ENCODE assay signal across 8 cellular contexts in genomic region chr3:20039765-20040475, GRCh38. TPM values are rescaled to one million over a fixed set of nuclear protein-coding genes. Genes with fewer than 3 reads are reported as not detected.
DNase-seq lines count a peak whose midpoint lies in the region; ATAC-seq and TF ChIP-seq lines count a peak whose summit lies in the region.

TSS of gene KAT2B (plus strand) at chr3:20040446. CDS start at chr3:20040478, 32 bp downstream.

- H3K4me3 Mint-ChIP-seq in endothelial cell (ENCODE audit: unreplicated experiment) = peak within 1 kb of the TSS; percentile 97

- no peaks in the 10 kb centered on the region for H3K36me3 ChIP-seq in BE2C

- peaks cover 5% of the 10 kb centered on the region for H3K27me3 Mint-ChIP-seq in endothelial cell (ENCODE audit: unreplicated experiment)

- no peaks in the 10 kb centered on the region for H3K27me3 ChIP-seq in BE2C

- no peaks in the 10 kb centered on the region for H3K9me3 ChIP-seq in BE2C

- peak; percentile 73 for DNase-seq in BE2C
- peak; percentile 67 for DNase-seq in NOMO-1 treated with DMSO at 0.1 percent for 48 hours (lab: John Stamatoyannopoulos, UW; ENCODE audit: unreplicated experiment)
- DNase-seq in activated CD8-positive, alpha-beta memory T cell treated with anti-CD3 and anti-CD28 coated beads, Interleukin-2, amount 50 U/mL, for 4 hours = peak; percentile 83
- peak; percentile 76 for DNase-seq in endothelial cell (ENCODE audit: low spot score)
- DNase-seq in middle frontal gyrus (ENCODE audit: extremely low spot score, low spot score) = peak; percentile 72
- peak; percentile 61 to 70 for DNase-seq in stimulated activated CD8-positive, alpha-beta memory T cell treated with anti-CD3 and anti-CD28 coated beads, Interleukin-4, amount 100 ng/mL, for 1 hour (ENCODE audit: low read depth in 2 of 2, low spot score in 1 of 2)

- no peaks in the 10 kb centered on the region for H3K4me1 ChIP-seq in BE2C

- ATAC-seq in GM19035 (IDR thresholded peaks at IDR 0.05; ENCODE audit: unreplicated experiment) (peak; percentile 58), HG03354 (IDR thresholded peaks at IDR 0.05; ENCODE audit: poor library complexity, severe bottlenecking, unreplicated experiment) (peak; percentile 65)

- peaks cover 22% of the 10 kb centered on the region for H3K4me1 Mint-ChIP-seq in endothelial cell (ENCODE audit: unreplicated experiment)

- TF ChIP-seq CTCF in BE2C (IDR thresholded peaks at IDR 0.05; ENCODE audit: low read depth, low read length) (peak; percentile 46), endothelial cell (IDR thresholded peaks at IDR 0.05; ENCODE audit: unreplicated experiment) (peak; percentile 72)

- H3K36me3 Mint-ChIP-seq in endothelial cell (ENCODE audit: low read depth, unreplicated experiment) = peaks cover 13% of the 10 kb centered on the region

- peak within 1 kb of the TSS; percentile 71 for H3K4me3 ChIP-seq in BE2C (ENCODE audit: low read depth, low read length)

- H3K27ac Mint-ChIP-seq in endothelial cell (ENCODE audit: unreplicated experiment) = peak within 1 kb of the TSS; percentile 61

- H3K9me3 Mint-ChIP-seq in endothelial cell (ENCODE audit: unreplicated experiment) = no peaks in the 10 kb centered on the region

RNA-seq across cellular contexts. Expression of gene KAT2B, which starts in this region (rescaled TPM):
- 4.1 TPM for polyA plus RNA-seq in BE2C (2012; ENCODE audit: insufficient read depth, insufficient read length, low read depth)
- 15.9 TPM for total RNA-seq in endothelial cell (ENCODE audit: unreplicated experiment)

Comparison
In these comparisons a context has a peak if more than half of its experiments do, and no peak if none do; other contexts are left out.
1. Peak in every context shown above with its lines: DNase-seq, ATAC-seq and H3K4me3 ChIP-seq.